Comparison of ENCODE assay signal across 30 cellular contexts in genomic region chrX:33543757-33544156, GRCh38.
"Had no signal": no experiment of that assay in that cellular context is flagged by ENCODE, and none has a peak within 500 bp of the region (broad histone marks: within the 10 kb centered on the region; RNA-seq: fewer than 3 reads in every experiment).

No MANE protein-coding gene starts in this region.

- H3K4me3 ChIP-seq: pancreas, psoas muscle, right lobe of liver, sigmoid colon, suprapubic skin, testis, tibial artery, transverse colon, upper lobe of right lung, uterus had no signal

- H3K27ac ChIP-seq: neutrophil, pancreas, psoas muscle, right lobe of liver, sigmoid colon, suprapubic skin, testis, tibial artery, transverse colon, upper lobe of right lung, uterus had no signal

- H3K27me3 Mint-ChIP-seq: naive B cell; naive thymus-derived CD8-positive, alpha-beta T cell; natural killer cell treated with Interleukin-12 subunit alpha and Interleukin-12 subunit beta and Interleukin-15 and Interleukin-18, amount 100 ng/mL, for 72 hours; progenitor cell of endocrine pancreas; stimulated activated memory B cell treated with anti-CD40 and anti-IgM and Interleukin-4, amounts not matched to agents 10 μg/mL and 1 μg/mL and 100 μg/mL, for 72 hours; stimulated activated naive CD8-positive, alpha-beta T cell treated with anti-CD3 and anti-CD28 coated beads, Interleukin-15, amount 100 ng/mL, for 72 hours; type B pancreatic cell had no signal

- ATAC-seq: naive thymus-derived CD8-positive, alpha-beta T cell; natural killer cell treated with Interleukin-12 subunit alpha and Interleukin-12 subunit beta and Interleukin-15 and Interleukin-18, amount 100 ng/mL, for 72 hours; psoas muscle; right cardiac atrium; stimulated activated memory B cell treated with anti-CD40 and anti-IgM and Interleukin-4, amounts not matched to agents 10 μg/mL and 1 μg/mL and 100 μg/mL, for 72 hours; stimulated activated naive CD8-positive, alpha-beta T cell treated with anti-CD3 and anti-CD28 coated beads, Interleukin-15, amount 100 ng/mL, for 72 hours; stimulated activated naive CD8-positive, alpha-beta T cell treated with anti-CD3 and anti-CD28 coated beads, Interleukin-15, Interleukin-2, amounts not matched to agents 100 U/mL and 50 U/mL, for 24 hours; upper lobe of right lung had no signal

- H3K36me3 ChIP-seq: neutrophil, pancreas, right lobe of liver, sigmoid colon, suprapubic skin, tibial artery, transverse colon, upper lobe of right lung, uterus had no signal

- DNase-seq: naive B cell; naive thymus-derived CD8-positive, alpha-beta T cell; nephron progenitor cell; nucleus accumbens; pancreas; psoas muscle; right lobe of liver; sigmoid colon; small intestine; stimulated activated CD4-positive, alpha-beta T cell treated with anti-CD3 and anti-CD28 coated beads, Interleukin-12 subunit alpha, Interleukin-12 subunit beta, amount 100 ng/mL, for 4 hours; stimulated activated CD4-positive, alpha-beta T cell treated with anti-CD3 and anti-CD28 coated beads, Interleukin-1b, Interleukin-23, amount 100 ng/mL, for 48 hours; stimulated activated CD4-positive, alpha-beta T cell treated with anti-CD3 and anti-CD28 coated beads, Interleukin-4, amount 100 ng/mL, for 1 hour; stimulated activated CD4-positive, alpha-beta T cell treated with anti-CD3 and anti-CD28 coated beads, Interleukin-4, amount 100 ng/mL, for 4 hours; stimulated activated CD8-positive, alpha-beta memory T cell treated with anti-CD3 and anti-CD28 coated beads, Interleukin-4, amount 100 ng/mL, for 48 hours; stimulated activated naive CD4-positive, alpha-beta T cell; stimulated activated naive CD8-positive, alpha-beta T cell treated with anti-CD3 and anti-CD28 coated beads, Interleukin-15, amount 100 ng/mL, for 72 hours; stimulated activated naive CD8-positive, alpha-beta T cell treated with anti-CD3 and anti-CD28 coated beads, Interleukin-15, Interleukin-2, amounts not matched to agents 100 U/mL and 50 U/mL, for 24 hours; substantia nigra; testis; tibial artery; transverse colon; upper lobe of right lung; uterus had no signal

- H3K36me3 Mint-ChIP-seq: naive B cell; natural killer cell treated with Interleukin-12 subunit alpha and Interleukin-12 subunit beta and Interleukin-15 and Interleukin-18, amount 100 ng/mL, for 72 hours; stimulated activated memory B cell treated with anti-CD40 and anti-IgM and Interleukin-4, amounts not matched to agents 10 μg/mL and 1 μg/mL and 100 μg/mL, for 72 hours; type B pancreatic cell had no signal

- H3K27me3 ChIP-seq: neutrophil, pancreas, right lobe of liver, sigmoid colon, suprapubic skin, testis, tibial artery, transverse colon, upper lobe of right lung, uterus had no signal

- H3K4me1 ChIP-seq: pancreas, psoas muscle, right lobe of liver, sigmoid colon, suprapubic skin, testis, tibial artery, transverse colon, upper lobe of right lung, uterus had no signal

- H3K4me1 Mint-ChIP-seq: naive B cell; naive thymus-derived CD8-positive, alpha-beta T cell; nephron progenitor cell; stimulated activated memory B cell treated with anti-CD40 and anti-IgM and Interleukin-4, amounts not matched to agents 10 μg/mL and 1 μg/mL and 100 μg/mL, for 72 hours; stimulated activated naive CD8-positive, alpha-beta T cell treated with anti-CD3 and anti-CD28 coated beads, Interleukin-15, amount 100 ng/mL, for 72 hours had no signal

- H3K9me3 ChIP-seq: neutrophil, pancreas, psoas muscle, right lobe of liver, sigmoid colon, suprapubic skin, testis, tibial artery, transverse colon, upper lobe of right lung, uterus had no signal

- H3K9me3 Mint-ChIP-seq: nephron progenitor cell; stimulated activated naive CD8-positive, alpha-beta T cell treated with anti-CD3 and anti-CD28 coated beads, Interleukin-15, amount 100 ng/mL, for 72 hours; type B pancreatic cell had no signal

- H3K27ac Mint-ChIP-seq: naive B cell; naive thymus-derived CD8-positive, alpha-beta T cell; natural killer cell treated with Interleukin-12 subunit alpha and Interleukin-12 subunit beta and Interleukin-15 and Interleukin-18, amount 100 ng/mL, for 72 hours; nephron progenitor cell; progenitor cell of endocrine pancreas; stimulated activated memory B cell treated with anti-CD40 and anti-IgM and Interleukin-4, amounts not matched to agents 10 μg/mL and 1 μg/mL and 100 μg/mL, for 72 hours; stimulated activated naive CD8-positive, alpha-beta T cell treated with anti-CD3 and anti-CD28 coated beads, Interleukin-15, amount 100 ng/mL, for 72 hours; type B pancreatic cell had no signal

- H3K4me3 Mint-ChIP-seq: naive B cell; naive thymus-derived CD8-positive, alpha-beta T cell; natural killer cell treated with Interleukin-12 subunit alpha and Interleukin-12 subunit beta and Interleukin-15 and Interleukin-18, amount 100 ng/mL, for 72 hours; nephron progenitor cell; stimulated activated memory B cell treated with anti-CD40 and anti-IgM and Interleukin-4, amounts not matched to agents 10 μg/mL and 1 μg/mL and 100 μg/mL, for 72 hours; stimulated activated naive CD8-positive, alpha-beta T cell treated with anti-CD3 and anti-CD28 coated beads, Interleukin-15, amount 100 ng/mL, for 72 hours; type B pancreatic cell had no signal
